8 cellular contexts compared by ENCODE assay signal in genomic region chr1:61077676-61078521, GRCh38. TPM values are rescaled to one million over a fixed set of nuclear protein-coding genes. Genes with fewer than 3 reads are reported as not detected.
A peak's percentile ranks its signal among the peaks of the same experiment; 100 is the strongest.
DNase-seq lines count a peak whose midpoint lies in the region; ATAC-seq and TF ChIP-seq lines count a peak whose summit lies in the region.

No MANE protein-coding gene starts in this region.

- peak overlapping the region; percentile 91 for H3K4me2 ChIP-seq in HCT116 (ENCODE audit: low read length)

- peak overlapping the region; percentile 99 for H2AFZ ChIP-seq in HCT116 (ENCODE audit: low read depth, low read length, poor library complexity, severe bottlenecking)

- POLR2A ChIA-PET in HCT116 (lab: Charles Lee) = interaction anchor here (0.7 to 1.0 kb wide), 2 partner anchors 11 to 23 kb away, joined by 3 read pairs; no protein-coding TSS in a partner anchor

- no peak for TF ChIP-seq CTCF in HCT116 (IDR thresholded peaks at IDR 0.05 in 2 of 3, conservative IDR thresholded peaks at IDR 0.05 in 1 of 3; ENCODE audit: borderline replicate concordance in 1 of 3, insufficient read depth in 1 of 3, low read depth in 2 of 3, low read length in 2 of 3)

- peak; percentile 62 for ATAC-seq in HCT116
- ATAC-seq in activated naive CD4-positive, alpha-beta T cell treated with anti-CD3 and anti-CD28 coated beads, Interleukin-2, amount 50 U/mL, for 72 hours = peak; percentile 64 to 90

- H4K20me1 ChIP-seq in HCT116 (ENCODE audit: insufficient read depth) = no peaks in the 10 kb centered on the region

- H3K4me1 ChIP-seq in HCT116 (ENCODE audit: control insufficient read depth in 1 of 2, insufficient read depth in 2 of 2, low read length in 2 of 2) = peaks cover 35 to 52% of the 10 kb centered on the region in 2 experiments

- no peaks in the 10 kb centered on the region for H3K9me3 ChIP-seq in HCT116 (ENCODE audit: control insufficient read depth in 1 of 2, insufficient read depth in 1 of 2, low read depth in 1 of 2, low read length in 2 of 2)

- H3K9ac ChIP-seq in HCT116 (ENCODE audit: low read length) = peak overlapping the region; percentile 69

- CTCF ChIA-PET in HCT116 (lab: Charles Lee) = interaction anchor here (0.6 to 2.8 kb wide), 3 partner anchors 18 to 99 kb away, joined by 3 to 29 read pairs (median 8); no protein-coding TSS in a partner anchor

- H3K79me2 ChIP-seq in HCT116 (ENCODE audit: insufficient read depth, low read length) = no peaks in the 10 kb centered on the region; the same call in 1 of the 2 replicates

- peak overlapping the region; percentile 64 to 67 for H3K27ac Mint-ChIP-seq in activated naive CD4-positive, alpha-beta T cell treated with anti-CD3 and anti-CD28 coated beads, Interleukin-2, amount 50 U/mL, for 72 hours

- DNase-seq in DMS53 treated with DMSO at 0.1 percent for 48 hours (lab: John Stamatoyannopoulos, UW; ENCODE audit: unreplicated experiment) = peak; percentile 100
- peak; percentile 100 for DNase-seq in HCT116 (ENCODE audit: low read depth, low spot score)
- DNase-seq in MV-4-11 (lab: John Stamatoyannopoulos, UW) = peak; percentile 99
- peak; percentile 99 for DNase-seq in SK-MEL-5 (ENCODE audit: low read depth, low spot score)
- peak; percentile 75 to 86 for DNase-seq in activated naive CD4-positive, alpha-beta T cell treated with anti-CD3 and anti-CD28 coated beads, Interleukin-2, amount 50 U/mL, for 72 hours (ENCODE audit: low spot score in 2 of 2)
- peak; percentile 100 for DNase-seq in glomerular endothelial cell (ENCODE audit: extremely low read depth, low read depth, low spot score)
- DNase-seq in non-pigmented ciliary epithelial cell (ENCODE audit: low read depth) = peak; percentile 100
- peak; percentile 100 for DNase-seq in superior temporal gyrus (ENCODE audit: extremely low spot score)

- H3K27me3 ChIP-seq in HCT116 (ENCODE audit: insufficient read depth, low read length) = no peaks in the 10 kb centered on the region

- in situ Hi-C loops in SK-MEL-5 (cut with HindIII; ENCODE audit: low pct_unique_long_range_greater_than_20kb, low sequenced_read_pairs) = no loop called here

- TF ChIP-seq RAD21 in HCT116 (IDR thresholded peaks at IDR 0.05; ENCODE audit: low read depth) = 0 out of 2 replicates have a peak, but pooled peaks have one; percentile 13

- H3K4me3 ChIP-seq in HCT116 (replicated peaks in 1 of 2; ENCODE audit: low read depth in 1 of 2, low read length in 2 of 2) = peak overlapping the region; percentile 50 to 68

- peak overlapping the region; percentile 81; the same call in 1 of the 2 replicates for H3K27ac ChIP-seq in HCT116 (ENCODE audit: low read depth, low read length)

- RAD21 ChIA-PET in HCT116 (lab: Charles Lee; ENCODE audit: low non-redundant PET in 1 of 2, low total read pairs in 2 of 2, uncharacterized antibody in 2 of 2, unreplicated experiment in 2 of 2) = interaction anchor here in 1 of 2 experiments (1.2 kb wide), 1 partner anchor 166 kb away, joined by 3 read pairs; no protein-coding TSS in a partner anchor

- no peaks in the 10 kb centered on the region for H3K9me2 ChIP-seq in HCT116 (ENCODE audit: insufficient read depth)

- TF ChIP-seq POLR2A in HCT116 (IDR thresholded peaks at IDR 0.05; ENCODE audit: borderline replicate concordance, extremely low read depth, insufficient read depth, insufficient read length) = no peak

- no peaks in the 10 kb centered on the region for H3K36me3 Mint-ChIP-seq in activated naive CD4-positive, alpha-beta T cell treated with anti-CD3 and anti-CD28 coated beads, Interleukin-2, amount 50 U/mL, for 72 hours

- TSS peak; percentile 56 for BruUV-seq in HCT116 (replicated peaks; lab: Mats Ljungman, UMichigan)

- H3K36me3 ChIP-seq in HCT116 (ENCODE audit: control insufficient read depth in 1 of 2, insufficient read depth in 2 of 2, low read length in 2 of 2) = no peaks in the 10 kb centered on the region

- intact Hi-C loops in HCT116 (cut with micrococcal nuclease) = loop anchor here (1.0 kb wide), 1 partner anchor 21 kb away; no protein-coding TSS in a partner anchor

- H3K9me3 Mint-ChIP-seq in activated naive CD4-positive, alpha-beta T cell treated with anti-CD3 and anti-CD28 coated beads, Interleukin-2, amount 50 U/mL, for 72 hours = no peaks in the 10 kb centered on the region

TF ChIP-seq in HCT116, 20 proteins besides CTCF, POLR2A, EP300 and RAD21:
- TF ChIP-seq EGR1 (IDR thresholded peaks at IDR 0.05; ENCODE audit: low read depth) (no peak), REST (IDR thresholded peaks at IDR 0.05; ENCODE audit: low read depth) (no peak), EZH2 (IDR thresholded peaks at IDR 0.05) (no peak), POLR2AphosphoS5 (IDR thresholded peaks at IDR 0.05; ENCODE audit: low read depth, low read length) (peak; percentile 38), SP1 (IDR thresholded peaks at IDR 0.05; ENCODE audit: low read depth) (peak; percentile 98), ELF1 (IDR thresholded peaks at IDR 0.05; ENCODE audit: borderline replicate concordance, low read depth) (peak; percentile 52; the same call in 1 of the 2 replicates), ATF3 (IDR thresholded peaks at IDR 0.05) (no peak), SRF (IDR thresholded peaks at IDR 0.05; ENCODE audit: low read depth) (0 out of 2 replicates have a peak, but pooled peaks have one; percentile 40), TCF7L2 (IDR thresholded peaks at IDR 0.05; ENCODE audit: borderline replicate concordance, extremely low read depth, insufficient read depth, insufficient read length) (peak; percentile 58), SIN3A (IDR thresholded peaks at IDR 0.05; ENCODE audit: low read depth) (0 out of 2 replicates have a peak, but pooled peaks have one; percentile 33), YY1 (IDR thresholded peaks at IDR 0.05; ENCODE audit: extremely low read depth, insufficient replicate concordance, low read depth, low read length) (peak; percentile 41)

RNA-seq across cellular contexts. Expression of gene NFIA, which starts 4.5 kb away (rescaled TPM):
- total RNA-seq in HCT116 (2021; ENCODE audit: unreplicated experiment) = 17.2 TPM
- polyA plus RNA-seq in HCT116 (2012) = 4.1 and 4.3 TPM in 2 replicates
- total RNA-seq in SK-MEL-5 (2014; rRNA removed; shearing (Covaris generic)) = 12.5 and 12.6 TPM in 2 replicates
- 13.1 and 17.1 TPM in 2 replicates for polyA plus RNA-seq in SK-MEL-5 (2015; cell fraction: cytosol; rRNA removed)
- 10.2 and 13.9 TPM in 2 replicates for polyA plus RNA-seq in SK-MEL-5 (2015; cell fraction: nucleus; rRNA removed)
- total RNA-seq in activated naive CD4-positive, alpha-beta T cell treated with anti-CD3 and anti-CD28 coated beads, Interleukin-2, amount 50 U/mL, for 72 hours = 1 to 10 TPM in 1 of 2 donors, under 1 TPM in 1; 0.88 to 3.1 TPM
- total RNA-seq in glomerular endothelial cell = 6.2 and 18.4 TPM in 2 replicates

Comparison
In these comparisons a context has a peak if more than half of its experiments do, and no peak if none do; other contexts are left out.
1. Peak in every context shown above with its lines: DNase-seq, ATAC-seq, H3K4me3 ChIP-seq and H3K27ac ChIP-seq.